In the genomic region with DNA sequence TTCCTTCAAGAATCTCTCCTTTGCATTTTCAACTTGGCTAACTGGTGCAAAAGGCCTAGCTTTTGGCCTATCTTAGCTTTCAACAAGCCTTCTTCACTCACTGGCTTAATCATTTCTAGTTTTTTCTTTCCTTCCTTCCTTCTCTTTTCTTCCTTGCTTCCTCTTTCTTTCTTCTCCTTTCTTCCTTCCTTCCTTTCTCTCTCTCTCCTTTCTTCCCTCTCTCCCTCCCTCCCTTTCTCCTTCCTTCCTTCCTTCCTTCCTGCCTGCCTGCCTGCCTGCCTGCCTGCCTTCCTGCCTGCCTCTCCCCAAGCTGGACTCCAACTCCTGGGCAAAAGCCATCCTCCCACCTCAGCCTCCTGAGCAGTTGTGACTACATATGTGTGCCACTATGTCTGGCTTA, we compare ENCODE assay signal across 9 cellular contexts.
"Had no signal": no experiment of that assay in that cellular context is flagged by ENCODE, and none has a peak within 500 bp of the region (broad histone marks: within the 10 kb centered on the region; RNA-seq: fewer than 3 reads in every experiment).

No MANE protein-coding gene starts in this region.

- H3K4me3 Mint-ChIP-seq: GM23338, H9, HFFc6, IgD-negative memory B cell had no signal

- ATAC-seq: GM23338, HepG2 had no signal

- H3K4me1 Mint-ChIP-seq: GM23338 had no signal

- H3K9me3 Mint-ChIP-seq: GM23338, H9, HFFc6 had no signal

- H3K27ac Mint-ChIP-seq: GM23338, H9, HFFc6, IgD-negative memory B cell had no signal

- H3K27ac ChIP-seq: HL-60 had no signal

- H3K4me2 ChIP-seq: GM23338 had no signal

- H3K27me3 Mint-ChIP-seq: IgD-negative memory B cell had no signal

- H3K4me3 ChIP-seq: GM23338 had no signal

- DNase-seq: H9, HCEC 1CT, HFFc6, Kasumi-1, KG1 had no signal

- H2AFZ ChIP-seq: GM23338 had no signal
